In the genomic region with DNA sequence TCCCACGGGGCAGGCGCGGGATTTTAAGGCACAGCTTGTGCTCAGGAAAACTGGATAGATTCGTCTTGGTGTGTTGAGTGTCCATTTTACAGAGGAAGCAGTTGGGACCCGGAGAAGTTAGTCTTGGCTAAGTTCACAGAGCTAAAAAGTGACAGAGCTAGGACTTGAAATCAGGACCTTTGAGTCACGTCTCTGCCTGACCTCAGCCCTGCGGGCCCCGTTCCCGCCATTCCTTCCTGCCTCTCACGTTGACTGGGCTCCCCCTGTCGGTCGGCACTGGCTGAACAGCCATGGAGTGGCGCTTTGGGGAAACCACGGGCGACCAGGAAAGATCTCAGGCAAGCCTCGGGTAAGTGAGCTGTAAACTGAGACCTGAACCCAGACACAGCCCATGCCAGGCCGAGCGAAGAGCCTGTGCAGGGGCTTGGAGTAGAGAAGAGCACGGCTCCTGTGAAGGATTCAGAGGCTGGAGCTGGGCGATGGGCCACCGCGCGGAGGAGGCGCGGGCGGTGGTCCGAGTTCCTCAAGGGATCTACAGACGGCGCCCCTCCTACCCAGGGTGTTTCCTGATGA, we compare ENCODE assay signal across 2 cellular contexts.
TF ChIP-seq lines count a peak whose summit lies in the region.

No MANE protein-coding gene starts in this region.

TF ChIP-seq in GM23338, 12 proteins besides CTCF, POLR2A, EP300 and RAD21:
- TF ChIP-seq, protein P1, sequence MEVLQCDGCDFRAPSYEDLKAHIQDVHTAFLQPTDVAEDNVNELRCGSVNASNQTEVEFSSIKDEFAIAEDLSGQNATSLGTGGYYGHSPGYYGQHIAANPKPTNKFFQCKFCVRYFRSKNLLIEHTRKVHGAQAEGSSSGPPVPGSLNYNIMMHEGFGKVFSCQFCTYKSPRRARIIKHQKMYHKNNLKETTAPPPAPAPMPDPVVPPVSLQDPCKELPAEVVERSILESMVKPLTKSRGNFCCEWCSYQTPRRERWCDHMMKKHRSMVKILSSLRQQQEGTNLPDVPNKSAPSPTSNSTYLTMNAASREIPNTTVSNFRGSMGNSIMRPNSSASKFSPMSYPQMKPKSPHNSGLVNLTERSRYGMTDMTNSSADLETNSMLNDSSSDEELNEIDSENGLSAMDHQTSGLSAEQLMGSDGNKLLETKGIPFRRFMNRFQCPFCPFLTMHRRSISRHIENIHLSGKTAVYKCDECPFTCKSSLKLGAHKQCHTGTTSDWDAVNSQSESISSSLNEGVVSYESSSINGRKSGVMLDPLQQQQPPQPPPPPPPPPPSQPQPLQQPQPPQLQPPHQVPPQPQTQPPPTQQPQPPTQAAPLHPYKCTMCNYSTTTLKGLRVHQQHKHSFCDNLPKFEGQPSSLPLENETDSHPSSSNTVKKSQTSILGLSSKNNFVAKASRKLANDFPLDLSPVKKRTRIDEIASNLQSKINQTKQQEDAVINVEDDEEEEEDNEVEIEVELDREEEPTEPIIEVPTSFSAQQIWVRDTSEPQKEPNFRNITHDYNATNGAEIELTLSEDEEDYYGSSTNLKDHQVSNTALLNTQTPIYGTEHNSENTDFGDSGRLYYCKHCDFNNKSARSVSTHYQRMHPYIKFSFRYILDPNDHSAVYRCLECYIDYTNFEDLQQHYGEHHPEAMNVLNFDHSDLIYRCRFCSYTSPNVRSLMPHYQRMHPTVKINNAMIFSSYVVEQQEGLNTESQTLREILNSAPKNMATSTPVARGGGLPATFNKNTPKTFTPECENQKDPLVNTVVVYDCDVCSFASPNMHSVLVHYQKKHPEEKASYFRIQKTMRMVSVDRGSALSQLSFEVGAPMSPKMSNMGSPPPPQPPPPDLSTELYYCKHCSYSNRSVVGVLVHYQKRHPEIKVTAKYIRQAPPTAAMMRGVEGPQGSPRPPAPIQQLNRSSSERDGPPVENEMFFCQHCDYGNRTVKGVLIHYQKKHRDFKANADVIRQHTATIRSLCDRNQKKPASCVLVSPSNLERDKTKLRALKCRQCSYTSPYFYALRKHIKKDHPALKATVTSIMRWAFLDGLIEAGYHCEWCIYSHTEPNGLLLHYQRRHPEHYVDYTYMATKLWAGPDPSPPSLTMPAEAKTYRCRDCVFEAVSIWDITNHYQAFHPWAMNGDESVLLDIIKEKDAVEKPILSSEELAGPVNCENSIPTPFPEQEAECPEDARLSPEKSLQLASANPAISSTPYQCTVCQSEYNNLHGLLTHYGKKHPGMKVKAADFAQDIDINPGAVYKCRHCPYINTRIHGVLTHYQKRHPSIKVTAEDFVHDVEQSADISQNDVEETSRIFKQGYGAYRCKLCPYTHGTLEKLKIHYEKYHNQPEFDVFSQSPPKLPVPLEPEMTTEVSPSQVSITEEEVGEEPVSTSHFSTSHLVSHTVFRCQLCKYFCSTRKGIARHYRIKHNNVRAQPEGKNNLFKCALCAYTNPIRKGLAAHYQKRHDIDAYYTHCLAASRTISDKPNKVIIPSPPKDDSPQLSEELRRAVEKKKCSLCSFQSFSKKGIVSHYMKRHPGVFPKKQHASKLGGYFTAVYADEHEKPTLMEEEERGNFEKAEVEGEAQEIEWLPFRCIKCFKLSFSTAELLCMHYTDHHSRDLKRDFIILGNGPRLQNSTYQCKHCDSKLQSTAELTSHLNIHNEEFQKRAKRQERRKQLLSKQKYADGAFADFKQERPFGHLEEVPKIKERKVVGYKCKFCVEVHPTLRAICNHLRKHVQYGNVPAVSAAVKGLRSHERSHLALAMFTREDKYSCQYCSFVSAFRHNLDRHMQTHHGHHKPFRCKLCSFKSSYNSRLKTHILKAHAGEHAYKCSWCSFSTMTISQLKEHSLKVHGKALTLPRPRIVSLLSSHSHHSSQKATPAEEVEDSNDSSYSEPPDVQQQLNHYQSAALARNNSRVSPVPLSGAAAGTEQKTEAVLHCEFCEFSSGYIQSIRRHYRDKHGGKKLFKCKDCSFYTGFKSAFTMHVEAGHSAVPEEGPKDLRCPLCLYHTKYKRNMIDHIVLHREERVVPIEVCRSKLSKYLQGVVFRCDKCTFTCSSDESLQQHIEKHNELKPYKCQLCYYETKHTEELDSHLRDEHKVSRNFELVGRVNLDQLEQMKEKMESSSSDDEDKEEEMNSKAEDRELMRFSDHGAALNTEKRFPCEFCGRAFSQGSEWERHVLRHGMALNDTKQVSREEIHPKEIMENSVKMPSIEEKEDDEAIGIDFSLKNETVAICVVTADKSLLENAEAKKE (CRISPR knock-in tag; IDR thresholded peaks at IDR 0.05), result no peak
- TF ChIP-seq ZNF331 (CRISPR knock-in tag; IDR thresholded peaks at IDR 0.05; ENCODE audit: low read depth), result no peak

TF ChIP-seq in SK-N-SH, 30 proteins besides CTCF, POLR2A, EP300 and RAD21:
- TF ChIP-seq, protein P2, sequence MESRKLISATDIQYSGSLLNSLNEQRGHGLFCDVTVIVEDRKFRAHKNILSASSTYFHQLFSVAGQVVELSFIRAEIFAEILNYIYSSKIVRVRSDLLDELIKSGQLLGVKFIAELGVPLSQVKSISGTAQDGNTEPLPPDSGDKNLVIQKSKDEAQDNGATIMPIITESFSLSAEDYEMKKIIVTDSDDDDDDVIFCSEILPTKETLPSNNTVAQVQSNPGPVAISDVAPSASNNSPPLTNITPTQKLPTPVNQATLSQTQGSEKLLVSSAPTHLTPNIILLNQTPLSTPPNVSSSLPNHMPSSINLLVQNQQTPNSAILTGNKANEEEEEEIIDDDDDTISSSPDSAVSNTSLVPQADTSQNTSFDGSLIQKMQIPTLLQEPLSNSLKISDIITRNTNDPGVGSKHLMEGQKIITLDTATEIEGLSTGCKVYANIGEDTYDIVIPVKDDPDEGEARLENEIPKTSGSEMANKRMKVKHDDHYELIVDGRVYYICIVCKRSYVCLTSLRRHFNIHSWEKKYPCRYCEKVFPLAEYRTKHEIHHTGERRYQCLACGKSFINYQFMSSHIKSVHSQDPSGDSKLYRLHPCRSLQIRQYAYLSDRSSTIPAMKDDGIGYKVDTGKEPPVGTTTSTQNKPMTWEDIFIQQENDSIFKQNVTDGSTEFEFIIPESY (IDR thresholded peaks at IDR 0.05; ENCODE audit: borderline replicate concordance, low read depth), result no peak
- TF ChIP-seq TEAD4 (IDR thresholded peaks at IDR 0.05; ENCODE audit: borderline replicate concordance, insufficient read depth) (no peak), POLR2AphosphoS5 (IDR thresholded peaks at IDR 0.05; ENCODE audit: low read depth, low read length) (no peak), EZH2phosphoT487 (IDR thresholded peaks at IDR 0.05; ENCODE audit: borderline replicate concordance, low read depth) (no peak), NFIC (IDR thresholded peaks at IDR 0.05; ENCODE audit: borderline replicate concordance) (no peak), YY1 (IDR thresholded peaks at IDR 0.05; ENCODE audit: low read depth) (no peak), ELF1 (IDR thresholded peaks at IDR 0.05) (no peak), FOXJ3 (CRISPR knock-in tag; IDR thresholded peaks at IDR 0.05) (no peak), JUND (IDR thresholded peaks at IDR 0.05) (no peak), CHD2 (IDR thresholded peaks at IDR 0.05; ENCODE audit: low read length, partially characterized antibody) (no peak), GABPA (IDR thresholded peaks at IDR 0.05; ENCODE audit: low read depth) (no peak)
- TF ChIP-seq, protein P3, sequence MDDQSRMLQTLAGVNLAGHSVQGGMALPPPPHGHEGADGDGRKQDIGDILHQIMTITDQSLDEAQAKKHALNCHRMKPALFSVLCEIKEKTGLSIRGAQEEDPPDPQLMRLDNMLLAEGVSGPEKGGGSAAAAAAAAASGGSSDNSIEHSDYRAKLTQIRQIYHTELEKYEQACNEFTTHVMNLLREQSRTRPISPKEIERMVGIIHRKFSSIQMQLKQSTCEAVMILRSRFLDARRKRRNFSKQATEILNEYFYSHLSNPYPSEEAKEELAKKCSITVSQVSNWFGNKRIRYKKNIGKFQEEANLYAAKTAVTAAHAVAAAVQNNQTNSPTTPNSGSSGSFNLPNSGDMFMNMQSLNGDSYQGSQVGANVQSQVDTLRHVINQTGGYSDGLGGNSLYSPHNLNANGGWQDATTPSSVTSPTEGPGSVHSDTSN (IDR thresholded peaks at IDR 0.05), result no peak
- TF ChIP-seq, protein P4, sequence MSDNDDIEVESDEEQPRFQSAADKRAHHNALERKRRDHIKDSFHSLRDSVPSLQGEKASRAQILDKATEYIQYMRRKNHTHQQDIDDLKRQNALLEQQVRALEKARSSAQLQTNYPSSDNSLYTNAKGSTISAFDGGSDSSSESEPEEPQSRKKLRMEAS (IDR thresholded peaks at IDR 0.05; ENCODE audit: low read depth), result no peak
- TF ChIP-seq, protein P5, sequence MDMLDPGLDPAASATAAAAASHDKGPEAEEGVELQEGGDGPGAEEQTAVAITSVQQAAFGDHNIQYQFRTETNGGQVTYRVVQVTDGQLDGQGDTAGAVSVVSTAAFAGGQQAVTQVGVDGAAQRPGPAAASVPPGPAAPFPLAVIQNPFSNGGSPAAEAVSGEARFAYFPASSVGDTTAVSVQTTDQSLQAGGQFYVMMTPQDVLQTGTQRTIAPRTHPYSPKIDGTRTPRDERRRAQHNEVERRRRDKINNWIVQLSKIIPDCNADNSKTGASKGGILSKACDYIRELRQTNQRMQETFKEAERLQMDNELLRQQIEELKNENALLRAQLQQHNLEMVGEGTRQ (IDR thresholded peaks at IDR 0.05; ENCODE audit: borderline replicate concordance, low read depth, low read length), result no peak
